In the genomic region with DNA sequence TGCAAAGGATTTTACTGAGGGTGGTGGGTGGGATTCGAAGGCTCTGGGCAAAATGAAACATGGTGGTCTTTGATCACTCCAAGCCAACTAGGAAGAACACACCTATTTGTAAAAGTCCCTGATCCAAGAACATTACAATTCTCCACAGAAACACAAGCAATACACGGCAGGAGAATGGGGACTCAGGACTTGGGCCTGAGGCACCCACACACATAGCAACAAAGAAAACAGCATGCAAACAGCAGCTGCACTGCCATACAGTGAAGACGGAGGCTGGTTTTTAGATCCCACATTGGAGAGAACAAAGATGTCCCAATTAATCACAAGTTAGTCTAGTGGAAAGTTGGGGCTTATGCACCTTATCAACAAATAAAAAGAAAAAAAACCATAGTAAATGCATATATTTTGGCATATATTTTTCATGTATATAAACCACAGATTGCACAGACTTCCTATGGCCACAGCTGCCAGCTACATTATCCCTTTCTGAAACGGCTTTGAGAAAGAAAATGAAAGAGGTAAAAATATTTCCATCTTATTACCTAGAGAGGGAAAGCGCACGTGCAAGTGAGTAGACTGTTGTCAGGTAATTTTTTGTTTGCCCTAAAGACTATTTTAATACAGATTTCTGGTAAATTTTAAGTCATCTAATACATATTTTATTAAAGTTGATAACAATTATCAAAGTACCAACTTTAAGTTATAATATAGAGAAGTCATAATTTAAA, we compare ENCODE assay signal across 13 cellular contexts.
DNase-seq lines count a peak whose midpoint lies in the region; ATAC-seq lines count a peak whose summit lies in the region.
"Had no signal": no experiment of that assay in that cellular context is flagged by ENCODE, and none has a peak within 500 bp of the region (broad histone marks: within the 10 kb centered on the region; RNA-seq: fewer than 3 reads in every experiment).

No MANE protein-coding gene starts in this region.

- DNase-seq in NCI-H526 (lab: John Stamatoyannopoulos, UW) (peak; percentile 59 to 60), myocyte (ENCODE audit: low read depth) (peak; percentile 55), cerebellar cortex (ENCODE audit: low spot score) (no peak), RKO (ENCODE audit: low spot score) (no peak)
- DNase-seq: activated naive CD4-positive, alpha-beta T cell treated with anti-CD3 and anti-CD28 coated beads for 36 hours; DND-41; NCI-H2107; stimulated activated CD4-positive, alpha-beta T cell treated with anti-CD3 and anti-CD28 coated beads, Interleukin-2, amount 100 ng/mL, for 48 hours; stimulated activated naive B cell treated with anti-CD40 and anti-IgM and Interleukin-4, amounts not matched to agents 10 μg/mL and 1 μg/mL and 100 μg/mL, for 72 hours had no signal

- ATAC-seq in GM18498 (IDR thresholded peaks at IDR 0.05; ENCODE audit: unreplicated experiment): peak; percentile 39
- peak; percentile 41 for ATAC-seq in GM21786 (IDR thresholded peaks at IDR 0.05; ENCODE audit: unreplicated experiment)
- ATAC-seq in GM21526 (IDR thresholded peaks at IDR 0.05; ENCODE audit: low FRiP score, unreplicated experiment): no peak
- no peak for ATAC-seq in HG02970 (IDR thresholded peaks at IDR 0.05; ENCODE audit: low FRiP score, unreplicated experiment)
- ATAC-seq: stimulated activated naive B cell treated with anti-CD40 and anti-IgM and Interleukin-4, amounts not matched to agents 10 μg/mL and 1 μg/mL and 100 μg/mL, for 72 hours had no signal

Comparison
In these comparisons a context has a peak if more than half of its experiments do, and no peak if none do; other contexts are left out.
1. ATAC-seq: peak in GM18498 (single experiment) and GM21786 (single experiment); none in GM21526 (single experiment) and HG02970 (single experiment).
2. DNase-seq: peak in NCI-H526 (2 of 2) and myocyte (single experiment); none in cerebellar cortex (single experiment) and RKO (single experiment).